1 cellular context compared by ENCODE assay signal in the genomic region with DNA sequence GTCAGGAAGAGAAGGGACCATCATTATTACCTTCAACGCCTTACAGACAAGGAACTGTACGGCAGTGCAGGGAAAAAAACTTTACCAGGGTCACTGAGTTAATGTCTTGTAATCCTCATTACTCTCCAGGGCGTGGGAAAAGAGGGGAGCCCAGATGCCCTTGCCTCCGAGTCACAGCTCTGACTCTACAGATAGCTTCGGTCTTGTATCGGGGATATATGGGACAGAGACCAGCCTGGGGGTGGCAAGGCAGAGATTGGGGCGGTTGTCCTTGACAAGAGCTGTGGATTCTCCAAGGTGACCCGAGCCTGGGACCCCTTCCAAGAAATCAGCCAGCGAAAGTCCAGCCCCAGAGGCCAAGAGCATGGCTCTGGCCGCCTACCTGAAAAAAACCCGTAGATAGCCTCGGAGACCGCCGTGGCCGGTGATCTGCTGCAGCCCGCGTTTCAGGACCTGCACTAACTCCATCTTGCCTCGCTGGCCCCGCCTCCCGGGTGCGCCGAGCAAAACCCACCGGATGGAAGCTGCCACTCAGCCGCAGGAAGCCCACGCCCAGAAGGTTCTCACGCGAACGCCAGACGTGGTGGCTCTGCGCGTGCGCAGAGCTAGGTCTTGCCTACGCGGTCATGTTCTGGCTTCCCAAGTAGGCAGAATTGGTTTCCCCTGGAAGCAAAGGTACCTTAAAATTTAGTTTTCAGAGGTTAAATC.
A peak's percentile ranks its signal among the peaks of the same experiment; 100 is the strongest.
TF ChIP-seq lines count a peak whose summit lies in the region.

A gene (minus strand): TSS at position 485 of the 708 bp plus-strand sequence. CDS start 17 bp downstream, at position 468.

TF ChIP-seq in HepG2, 621 proteins besides CTCF, POLR2A, EP300 and RAD21 (continued from another document and continues in another):
- TF ChIP-seq, protein P1, sequence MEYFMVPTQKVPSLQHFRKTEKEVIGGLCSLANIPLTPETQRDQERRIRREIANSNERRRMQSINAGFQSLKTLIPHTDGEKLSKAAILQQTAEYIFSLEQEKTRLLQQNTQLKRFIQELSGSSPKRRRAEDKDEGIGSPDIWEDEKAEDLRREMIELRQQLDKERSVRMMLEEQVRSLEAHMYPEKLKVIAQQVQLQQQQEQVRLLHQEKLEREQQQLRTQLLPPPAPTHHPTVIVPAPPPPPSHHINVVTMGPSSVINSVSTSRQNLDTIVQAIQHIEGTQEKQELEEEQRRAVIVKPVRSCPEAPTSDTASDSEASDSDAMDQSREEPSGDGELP (IDR thresholded peaks at IDR 0.05; ENCODE audit: borderline replicate concordance, low read depth): no peak
- TF ChIP-seq, protein P2, sequence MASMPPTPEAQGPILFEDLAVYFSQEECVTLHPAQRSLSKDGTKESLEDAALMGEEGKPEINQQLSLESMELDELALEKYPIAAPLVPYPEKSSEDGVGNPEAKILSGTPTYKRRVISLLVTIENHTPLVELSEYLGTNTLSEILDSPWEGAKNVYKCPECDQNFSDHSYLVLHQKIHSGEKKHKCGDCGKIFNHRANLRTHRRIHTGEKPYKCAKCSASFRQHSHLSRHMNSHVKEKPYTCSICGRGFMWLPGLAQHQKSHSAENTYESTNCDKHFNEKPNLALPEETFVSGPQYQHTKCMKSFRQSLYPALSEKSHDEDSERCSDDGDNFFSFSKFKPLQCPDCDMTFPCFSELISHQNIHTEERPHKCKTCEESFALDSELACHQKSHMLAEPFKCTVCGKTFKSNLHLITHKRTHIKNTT (CRISPR knock-in tag; IDR thresholded peaks at IDR 0.05): no peak
- TF ChIP-seq ZNF207 (IDR thresholded peaks at IDR 0.05; ENCODE audit: borderline replicate concordance): no peak
- no peak for TF ChIP-seq PAX8 (CRISPR knock-in tag; IDR thresholded peaks at IDR 0.05; ENCODE audit: borderline replicate concordance)
- TF ChIP-seq, protein P3, sequence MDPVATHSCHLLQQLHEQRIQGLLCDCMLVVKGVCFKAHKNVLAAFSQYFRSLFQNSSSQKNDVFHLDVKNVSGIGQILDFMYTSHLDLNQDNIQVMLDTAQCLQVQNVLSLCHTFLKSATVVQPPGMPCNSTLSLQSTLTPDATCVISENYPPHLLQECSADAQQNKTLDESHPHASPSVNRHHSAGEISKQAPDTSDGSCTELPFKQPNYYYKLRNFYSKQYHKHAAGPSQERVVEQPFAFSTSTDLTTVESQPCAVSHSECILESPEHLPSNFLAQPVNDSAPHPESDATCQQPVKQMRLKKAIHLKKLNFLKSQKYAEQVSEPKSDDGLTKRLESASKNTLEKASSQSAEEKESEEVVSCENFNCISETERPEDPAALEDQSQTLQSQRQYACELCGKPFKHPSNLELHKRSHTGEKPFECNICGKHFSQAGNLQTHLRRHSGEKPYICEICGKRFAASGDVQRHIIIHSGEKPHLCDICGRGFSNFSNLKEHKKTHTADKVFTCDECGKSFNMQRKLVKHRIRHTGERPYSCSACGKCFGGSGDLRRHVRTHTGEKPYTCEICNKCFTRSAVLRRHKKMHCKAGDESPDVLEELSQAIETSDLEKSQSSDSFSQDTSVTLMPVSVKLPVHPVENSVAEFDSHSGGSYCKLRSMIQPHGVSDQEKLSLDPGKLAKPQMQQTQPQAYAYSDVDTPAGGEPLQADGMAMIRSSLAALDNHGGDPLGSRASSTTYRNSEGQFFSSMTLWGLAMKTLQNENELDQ (CRISPR knock-in tag; IDR thresholded peaks at IDR 0.05; ENCODE audit: borderline replicate concordance): no peak; the same call in 1 of the 2 replicates
- no peak for TF ChIP-seq ZNF33B (CRISPR knock-in tag; IDR thresholded peaks at IDR 0.05)
- TF ChIP-seq, protein P4, sequence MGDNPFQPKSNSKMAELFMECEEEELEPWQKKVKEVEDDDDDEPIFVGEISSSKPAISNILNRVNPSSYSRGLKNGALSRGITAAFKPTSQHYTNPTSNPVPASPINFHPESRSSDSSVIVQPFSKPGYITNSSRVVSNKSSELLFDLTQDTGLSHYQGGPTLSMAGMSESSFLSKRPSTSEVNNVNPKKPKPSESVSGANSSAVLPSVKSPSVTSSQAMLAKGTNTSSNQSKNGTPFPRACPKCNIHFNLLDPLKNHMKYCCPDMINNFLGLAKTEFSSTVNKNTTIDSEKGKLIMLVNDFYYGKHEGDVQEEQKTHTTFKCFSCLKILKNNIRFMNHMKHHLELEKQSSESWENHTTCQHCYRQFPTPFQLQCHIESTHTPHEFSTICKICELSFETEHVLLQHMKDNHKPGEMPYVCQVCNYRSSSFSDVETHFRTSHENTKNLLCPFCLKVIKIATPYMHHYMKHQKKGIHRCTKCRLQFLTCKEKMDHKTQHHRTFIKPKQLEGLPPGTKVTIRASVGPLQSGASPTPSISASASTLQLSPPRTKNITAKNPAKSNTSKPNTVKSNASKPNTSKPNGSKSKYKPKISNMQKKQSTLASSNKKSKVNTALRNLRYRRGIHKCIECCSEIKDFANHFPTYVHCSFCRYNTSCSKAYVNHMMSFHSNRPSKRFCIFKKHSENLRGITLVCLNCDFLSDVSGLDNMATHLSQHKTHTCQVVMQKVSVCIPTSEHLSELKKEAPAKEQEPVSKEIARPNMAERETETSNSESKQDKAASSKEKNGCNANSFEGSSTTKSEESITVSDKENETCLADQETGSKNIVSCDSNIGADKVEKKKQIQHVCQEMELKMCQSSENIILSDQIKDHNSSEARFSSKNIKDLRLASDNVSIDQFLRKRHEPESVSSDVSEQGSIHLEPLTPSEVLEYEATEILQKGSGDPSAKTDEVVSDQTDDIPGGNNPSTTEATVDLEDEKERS (CRISPR knock-in tag; IDR thresholded peaks at IDR 0.05): peak; percentile 40; the same call in 1 of the 2 replicates
- 0 out of 2 replicates have a peak, but pooled peaks have one; percentile 48 for TF ChIP-seq MTF1 (CRISPR knock-in tag; IDR thresholded peaks at IDR 0.05)
- peak; percentile 48; the same call in 1 of the 2 replicates for TF ChIP-seq SOX5 (CRISPR knock-in tag; IDR thresholded peaks at IDR 0.05; ENCODE audit: borderline replicate concordance)
- no peak for TF ChIP-seq ZNF773 (CRISPR knock-in tag; IDR thresholded peaks at IDR 0.05; ENCODE audit: borderline replicate concordance)
- no peak for TF ChIP-seq ZNF12 (CRISPR knock-in tag; IDR thresholded peaks at IDR 0.05)
- TF ChIP-seq ARNT2 (CRISPR knock-in tag; IDR thresholded peaks at IDR 0.05; ENCODE audit: low read depth): peak; percentile 68
- 0 out of 2 replicates have a peak, but pooled peaks have one; percentile 32 for TF ChIP-seq ISX (CRISPR knock-in tag; conservative IDR thresholded peaks at IDR 0.05)
- TF ChIP-seq, protein P5, sequence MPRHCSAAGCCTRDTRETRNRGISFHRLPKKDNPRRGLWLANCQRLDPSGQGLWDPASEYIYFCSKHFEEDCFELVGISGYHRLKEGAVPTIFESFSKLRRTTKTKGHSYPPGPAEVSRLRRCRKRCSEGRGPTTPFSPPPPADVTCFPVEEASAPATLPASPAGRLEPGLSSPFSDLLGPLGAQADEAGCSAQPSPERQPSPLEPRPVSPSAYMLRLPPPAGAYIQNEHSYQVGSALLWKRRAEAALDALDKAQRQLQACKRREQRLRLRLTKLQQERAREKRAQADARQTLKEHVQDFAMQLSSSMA (CRISPR knock-in tag; IDR thresholded peaks at IDR 0.05): no peak
- TF ChIP-seq ZNF251 (CRISPR knock-in tag; IDR thresholded peaks at IDR 0.05): no peak
- TF ChIP-seq NONO (IDR thresholded peaks at IDR 0.05): no peak
- peak; percentile 96 for TF ChIP-seq NONO (CRISPR knock-in tag; conservative IDR thresholded peaks at IDR 0.05)
- TF ChIP-seq HCFC1 (IDR thresholded peaks at IDR 0.05; ENCODE audit: low read depth, low read length): peak; percentile 35; the same call in 1 of the 2 replicates
- no peak for TF ChIP-seq ZNF17 (CRISPR knock-in tag; IDR thresholded peaks at IDR 0.05)
- no peak for TF ChIP-seq ZFYVE20 (CRISPR knock-in tag; IDR thresholded peaks at IDR 0.05; ENCODE audit: borderline replicate concordance, low read depth)
- TF ChIP-seq, protein P6, sequence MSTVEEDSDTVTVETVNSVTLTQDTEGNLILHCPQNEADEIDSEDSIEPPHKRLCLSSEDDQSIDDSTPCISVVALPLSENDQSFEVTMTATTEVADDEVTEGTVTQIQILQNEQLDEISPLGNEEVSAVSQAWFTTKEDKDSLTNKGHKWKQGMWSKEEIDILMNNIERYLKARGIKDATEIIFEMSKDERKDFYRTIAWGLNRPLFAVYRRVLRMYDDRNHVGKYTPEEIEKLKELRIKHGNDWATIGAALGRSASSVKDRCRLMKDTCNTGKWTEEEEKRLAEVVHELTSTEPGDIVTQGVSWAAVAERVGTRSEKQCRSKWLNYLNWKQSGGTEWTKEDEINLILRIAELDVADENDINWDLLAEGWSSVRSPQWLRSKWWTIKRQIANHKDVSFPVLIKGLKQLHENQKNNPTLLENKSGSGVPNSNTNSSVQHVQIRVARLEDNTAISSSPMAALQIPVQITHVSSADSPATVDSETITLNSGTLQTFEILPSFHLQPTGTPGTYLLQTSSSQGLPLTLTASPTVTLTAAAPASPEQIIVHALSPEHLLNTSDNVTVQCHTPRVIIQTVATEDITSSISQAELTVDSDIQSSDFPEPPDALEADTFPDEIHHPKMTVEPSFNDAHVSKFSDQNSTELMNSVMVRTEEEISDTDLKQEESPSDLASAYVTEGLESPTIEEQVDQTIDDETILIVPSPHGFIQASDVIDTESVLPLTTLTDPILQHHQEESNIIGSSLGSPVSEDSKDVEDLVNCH (CRISPR knock-in tag; IDR thresholded peaks at IDR 0.05): no peak
- no peak for TF ChIP-seq ZSCAN12 (CRISPR knock-in tag; IDR thresholded peaks at IDR 0.05)
- TF ChIP-seq PITX1 (CRISPR knock-in tag; IDR thresholded peaks at IDR 0.05): peak; percentile 67
- TF ChIP-seq NFIC (IDR thresholded peaks at IDR 0.05; ENCODE audit: low read length): no peak
- TF ChIP-seq, protein P7, sequence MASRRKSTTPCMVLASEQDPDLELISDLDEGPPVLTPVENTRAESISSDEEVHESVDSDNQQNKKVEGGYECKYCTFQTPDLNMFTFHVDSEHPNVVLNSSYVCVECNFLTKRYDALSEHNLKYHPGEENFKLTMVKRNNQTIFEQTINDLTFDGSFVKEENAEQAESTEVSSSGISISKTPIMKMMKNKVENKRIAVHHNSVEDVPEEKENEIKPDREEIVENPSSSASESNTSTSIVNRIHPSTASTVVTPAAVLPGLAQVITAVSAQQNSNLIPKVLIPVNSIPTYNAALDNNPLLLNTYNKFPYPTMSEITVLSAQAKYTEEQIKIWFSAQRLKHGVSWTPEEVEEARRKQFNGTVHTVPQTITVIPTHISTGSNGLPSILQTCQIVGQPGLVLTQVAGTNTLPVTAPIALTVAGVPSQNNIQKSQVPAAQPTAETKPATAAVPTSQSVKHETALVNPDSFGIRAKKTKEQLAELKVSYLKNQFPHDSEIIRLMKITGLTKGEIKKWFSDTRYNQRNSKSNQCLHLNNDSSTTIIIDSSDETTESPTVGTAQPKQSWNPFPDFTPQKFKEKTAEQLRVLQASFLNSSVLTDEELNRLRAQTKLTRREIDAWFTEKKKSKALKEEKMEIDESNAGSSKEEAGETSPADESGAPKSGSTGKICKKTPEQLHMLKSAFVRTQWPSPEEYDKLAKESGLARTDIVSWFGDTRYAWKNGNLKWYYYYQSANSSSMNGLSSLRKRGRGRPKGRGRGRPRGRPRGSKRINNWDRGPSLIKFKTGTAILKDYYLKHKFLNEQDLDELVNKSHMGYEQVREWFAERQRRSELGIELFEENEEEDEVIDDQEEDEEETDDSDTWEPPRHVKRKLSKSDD (CRISPR knock-in tag; IDR thresholded peaks at IDR 0.05; ENCODE audit: low read depth): no peak; the same call in 1 of the 2 replicates
- TF ChIP-seq NFKBIZ (CRISPR knock-in tag; IDR thresholded peaks at IDR 0.05): peak; percentile 80; the same call in 1 of the 2 replicates
- peak; percentile 62; the same call in 1 of the 2 replicates for TF ChIP-seq ZBTB8A (CRISPR knock-in tag; IDR thresholded peaks at IDR 0.05; ENCODE audit: borderline replicate concordance, low read depth)
- no peak for TF ChIP-seq SOX13 (IDR thresholded peaks at IDR 0.05)
- TF ChIP-seq SOX13 (CRISPR knock-in tag; conservative IDR thresholded peaks at IDR 0.05 in 1 of 2, IDR thresholded peaks at IDR 0.05 in 1 of 2): peak in 1 of 2 experiments; percentile 55; a peak in 1 of 4 replicates
- TF ChIP-seq NRL (CRISPR knock-in tag; IDR thresholded peaks at IDR 0.05; ENCODE audit: borderline replicate concordance): peak; percentile 65; the same call in 1 of the 2 replicates
- TF ChIP-seq, protein P8, sequence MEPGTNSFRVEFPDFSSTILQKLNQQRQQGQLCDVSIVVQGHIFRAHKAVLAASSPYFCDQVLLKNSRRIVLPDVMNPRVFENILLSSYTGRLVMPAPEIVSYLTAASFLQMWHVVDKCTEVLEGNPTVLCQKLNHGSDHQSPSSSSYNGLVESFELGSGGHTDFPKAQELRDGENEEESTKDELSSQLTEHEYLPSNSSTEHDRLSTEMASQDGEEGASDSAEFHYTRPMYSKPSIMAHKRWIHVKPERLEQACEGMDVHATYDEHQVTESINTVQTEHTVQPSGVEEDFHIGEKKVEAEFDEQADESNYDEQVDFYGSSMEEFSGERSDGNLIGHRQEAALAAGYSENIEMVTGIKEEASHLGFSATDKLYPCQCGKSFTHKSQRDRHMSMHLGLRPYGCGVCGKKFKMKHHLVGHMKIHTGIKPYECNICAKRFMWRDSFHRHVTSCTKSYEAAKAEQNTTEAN (CRISPR knock-in tag; conservative IDR thresholded peaks at IDR 0.05): peak; percentile 52; the same call in 1 of the 2 replicates
- TF ChIP-seq ERF (CRISPR knock-in tag; IDR thresholded peaks at IDR 0.05): peak; percentile 88
- TF ChIP-seq ZNF83 (CRISPR knock-in tag; IDR thresholded peaks at IDR 0.05; ENCODE audit: borderline replicate concordance): peak; percentile 65; the same call in 1 of the 2 replicates
- TF ChIP-seq SSRP1 (CRISPR knock-in tag; IDR thresholded peaks at IDR 0.05): 0 out of 2 replicates have a peak, but pooled peaks have one; percentile 42
- TF ChIP-seq NR1H2 (CRISPR knock-in tag; IDR thresholded peaks at IDR 0.05; ENCODE audit: borderline replicate concordance, low read depth): no peak
- no peak for TF ChIP-seq CEBPB (IDR thresholded peaks at IDR 0.05; ENCODE audit: borderline replicate concordance, low read depth, low read length)
- TF ChIP-seq HOXA7 (CRISPR knock-in tag; IDR thresholded peaks at IDR 0.05): no peak
- no peak for TF ChIP-seq ZNF496 (CRISPR knock-in tag; IDR thresholded peaks at IDR 0.05; ENCODE audit: insufficient replicate concordance)
- TF ChIP-seq ZNF660 (CRISPR knock-in tag; IDR thresholded peaks at IDR 0.05; ENCODE audit: borderline replicate concordance, low read depth): no peak
- peak; percentile 87; the same call in 1 of the 2 replicates for TF ChIP-seq ZNF235 (CRISPR knock-in tag; IDR thresholded peaks at IDR 0.05; ENCODE audit: borderline replicate concordance)
- TF ChIP-seq HNRNPUL1 (IDR thresholded peaks at IDR 0.05; ENCODE audit: low read depth, low read length): no peak
- TF ChIP-seq SIN3B (IDR thresholded peaks at IDR 0.05; ENCODE audit: low read length): peak; percentile 79; the same call in 1 of the 2 replicates
